Comparison of ENCODE assay signal across 1 cellular context in the genomic region with DNA sequence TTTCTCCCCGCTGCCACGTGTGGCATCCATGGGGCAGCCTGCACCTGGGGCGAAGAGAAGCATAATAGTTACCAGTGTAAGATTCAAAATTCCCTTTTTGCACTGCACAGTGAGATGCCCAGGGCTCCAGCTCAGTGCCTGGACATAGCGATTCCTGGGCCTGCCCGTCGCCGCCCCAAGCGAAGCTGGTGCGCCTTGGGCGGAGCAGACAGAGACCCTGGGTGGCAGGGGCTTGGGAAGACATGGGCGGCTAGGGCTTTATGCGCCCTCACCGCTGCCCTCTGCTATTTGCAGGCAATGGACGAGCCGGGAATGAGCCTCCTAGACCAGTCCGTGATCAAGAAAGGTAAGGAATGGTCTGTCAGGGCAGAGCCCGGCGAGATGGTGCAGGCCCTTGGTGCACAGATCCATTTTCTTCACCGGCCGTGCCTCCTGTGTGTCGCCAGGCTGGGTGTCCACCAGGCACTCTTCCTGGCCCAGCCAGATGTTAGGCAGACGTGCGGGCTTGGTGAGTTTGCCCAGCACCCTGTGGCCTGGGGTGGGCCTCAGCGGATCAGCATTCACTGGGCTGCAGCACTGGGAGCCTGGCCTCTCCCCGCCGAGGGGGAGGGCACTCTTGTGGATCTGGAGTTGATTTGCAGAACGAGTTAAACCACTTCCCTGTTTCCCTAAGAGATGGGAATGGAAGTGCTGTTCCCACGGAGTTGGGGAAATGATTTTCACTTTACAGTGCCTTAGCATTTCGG.
TF ChIP-seq lines count a peak whose summit lies in the region.

No MANE protein-coding gene starts in this region.

TF ChIP-seq in HCT116, 20 proteins besides CTCF, POLR2A, EP300 and RAD21 (continued from another document):
- TF ChIP-seq ELF1 (IDR thresholded peaks at IDR 0.05; ENCODE audit: borderline replicate concordance, low read depth): no peak
- no peak for TF ChIP-seq FOSL1 (IDR thresholded peaks at IDR 0.05; ENCODE audit: low read depth)
- TF ChIP-seq, protein P1, sequence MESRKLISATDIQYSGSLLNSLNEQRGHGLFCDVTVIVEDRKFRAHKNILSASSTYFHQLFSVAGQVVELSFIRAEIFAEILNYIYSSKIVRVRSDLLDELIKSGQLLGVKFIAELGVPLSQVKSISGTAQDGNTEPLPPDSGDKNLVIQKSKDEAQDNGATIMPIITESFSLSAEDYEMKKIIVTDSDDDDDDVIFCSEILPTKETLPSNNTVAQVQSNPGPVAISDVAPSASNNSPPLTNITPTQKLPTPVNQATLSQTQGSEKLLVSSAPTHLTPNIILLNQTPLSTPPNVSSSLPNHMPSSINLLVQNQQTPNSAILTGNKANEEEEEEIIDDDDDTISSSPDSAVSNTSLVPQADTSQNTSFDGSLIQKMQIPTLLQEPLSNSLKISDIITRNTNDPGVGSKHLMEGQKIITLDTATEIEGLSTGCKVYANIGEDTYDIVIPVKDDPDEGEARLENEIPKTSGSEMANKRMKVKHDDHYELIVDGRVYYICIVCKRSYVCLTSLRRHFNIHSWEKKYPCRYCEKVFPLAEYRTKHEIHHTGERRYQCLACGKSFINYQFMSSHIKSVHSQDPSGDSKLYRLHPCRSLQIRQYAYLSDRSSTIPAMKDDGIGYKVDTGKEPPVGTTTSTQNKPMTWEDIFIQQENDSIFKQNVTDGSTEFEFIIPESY (IDR thresholded peaks at IDR 0.05; ENCODE audit: extremely low read depth, insufficient replicate concordance, low read length): no peak
- no peak for TF ChIP-seq EZH2phosphoT487 (IDR thresholded peaks at IDR 0.05; ENCODE audit: borderline replicate concordance)
- no peak for TF ChIP-seq SIN3A (IDR thresholded peaks at IDR 0.05; ENCODE audit: low read depth)
- TF ChIP-seq CEBPB (IDR thresholded peaks at IDR 0.05; ENCODE audit: low read depth): no peak
- TF ChIP-seq, protein P2, sequence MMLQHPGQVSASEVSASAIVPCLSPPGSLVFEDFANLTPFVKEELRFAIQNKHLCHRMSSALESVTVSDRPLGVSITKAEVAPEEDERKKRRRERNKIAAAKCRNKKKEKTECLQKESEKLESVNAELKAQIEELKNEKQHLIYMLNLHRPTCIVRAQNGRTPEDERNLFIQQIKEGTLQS (IDR thresholded peaks at IDR 0.05): no peak
- no peak for TF ChIP-seq SP1 (IDR thresholded peaks at IDR 0.05; ENCODE audit: low read depth)
- TF ChIP-seq, protein P3, sequence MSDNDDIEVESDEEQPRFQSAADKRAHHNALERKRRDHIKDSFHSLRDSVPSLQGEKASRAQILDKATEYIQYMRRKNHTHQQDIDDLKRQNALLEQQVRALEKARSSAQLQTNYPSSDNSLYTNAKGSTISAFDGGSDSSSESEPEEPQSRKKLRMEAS (IDR thresholded peaks at IDR 0.05): no peak
- TF ChIP-seq CBX3 (IDR thresholded peaks at IDR 0.05; ENCODE audit: low read depth): no peak
- TF ChIP-seq, protein P4, sequence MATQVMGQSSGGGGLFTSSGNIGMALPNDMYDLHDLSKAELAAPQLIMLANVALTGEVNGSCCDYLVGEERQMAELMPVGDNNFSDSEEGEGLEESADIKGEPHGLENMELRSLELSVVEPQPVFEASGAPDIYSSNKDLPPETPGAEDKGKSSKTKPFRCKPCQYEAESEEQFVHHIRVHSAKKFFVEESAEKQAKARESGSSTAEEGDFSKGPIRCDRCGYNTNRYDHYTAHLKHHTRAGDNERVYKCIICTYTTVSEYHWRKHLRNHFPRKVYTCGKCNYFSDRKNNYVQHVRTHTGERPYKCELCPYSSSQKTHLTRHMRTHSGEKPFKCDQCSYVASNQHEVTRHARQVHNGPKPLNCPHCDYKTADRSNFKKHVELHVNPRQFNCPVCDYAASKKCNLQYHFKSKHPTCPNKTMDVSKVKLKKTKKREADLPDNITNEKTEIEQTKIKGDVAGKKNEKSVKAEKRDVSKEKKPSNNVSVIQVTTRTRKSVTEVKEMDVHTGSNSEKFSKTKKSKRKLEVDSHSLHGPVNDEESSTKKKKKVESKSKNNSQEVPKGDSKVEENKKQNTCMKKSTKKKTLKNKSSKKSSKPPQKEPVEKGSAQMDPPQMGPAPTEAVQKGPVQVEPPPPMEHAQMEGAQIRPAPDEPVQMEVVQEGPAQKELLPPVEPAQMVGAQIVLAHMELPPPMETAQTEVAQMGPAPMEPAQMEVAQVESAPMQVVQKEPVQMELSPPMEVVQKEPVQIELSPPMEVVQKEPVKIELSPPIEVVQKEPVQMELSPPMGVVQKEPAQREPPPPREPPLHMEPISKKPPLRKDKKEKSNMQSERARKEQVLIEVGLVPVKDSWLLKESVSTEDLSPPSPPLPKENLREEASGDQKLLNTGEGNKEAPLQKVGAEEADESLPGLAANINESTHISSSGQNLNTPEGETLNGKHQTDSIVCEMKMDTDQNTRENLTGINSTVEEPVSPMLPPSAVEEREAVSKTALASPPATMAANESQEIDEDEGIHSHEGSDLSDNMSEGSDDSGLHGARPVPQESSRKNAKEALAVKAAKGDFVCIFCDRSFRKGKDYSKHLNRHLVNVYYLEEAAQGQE (IDR thresholded peaks at IDR 0.05; ENCODE audit: low read depth): no peak
- TF ChIP-seq JUND (IDR thresholded peaks at IDR 0.05): no peak
- no peak for TF ChIP-seq YY1 (IDR thresholded peaks at IDR 0.05; ENCODE audit: extremely low read depth, insufficient replicate concordance, low read depth, low read length)
